In genomic region chrX:131445955-131446354, GRCh38 we compare ENCODE assay signal across 29 cellular contexts.
A peak's percentile ranks its signal among the peaks of the same experiment; 100 is the strongest.
DNase-seq lines count a peak whose midpoint lies in the region; ATAC-seq, FAIRE-seq and TF ChIP-seq lines count a peak whose summit lies in the region.
"Had no signal": no experiment of that assay in that cellular context is flagged by ENCODE, and none has a peak within 500 bp of the region (broad histone marks: within the 10 kb centered on the region; RNA-seq: fewer than 3 reads in every experiment).

No MANE protein-coding gene starts in this region.

- no peak for TF ChIP-seq EP300 in A549 (IDR thresholded peaks at IDR 0.05)
- TF ChIP-seq EP300 in neural cell (conservative IDR thresholded peaks at IDR 0.05; ENCODE audit: poor library complexity, severe bottlenecking) = peak; percentile 95

- H3K27me3 ChIP-seq in neural cell (ENCODE audit: insufficient read depth, low read depth, low read length) (no peaks in the 10 kb centered on the region), Karpas-422 (ENCODE audit: low read length) (no peaks in the 10 kb centered on the region)
- H3K27me3 ChIP-seq: BE2C had no signal

- DNase-seq in A549 (ENCODE audit: low read depth in 1 of 2, low spot score in 1 of 2) (no peak), DMS79 (lab: John Stamatoyannopoulos, UW) (no peak), Karpas-422 (no peak)
- DNase-seq: 8988T; ACHN; AML-193; BE2C; C1 segment of cervical spinal cord; Caco-2; Calu3; CD4-positive, alpha-beta memory T cell; CD4-positive, alpha-beta T cell; CD4-positive, CD25-positive, alpha-beta regulatory T cell; CD8-positive, alpha-beta memory T cell; CD8-positive, alpha-beta T cell; COR-L47; DMS 273 treated with DMSO at 0.1 percent for 48 hours; DMS153; DMS53; DMS79 treated with DMSO at 0.1 percent for 48 hours; DND-41; EL had no signal

- peaks cover 12% of the 10 kb centered on the region for H3K4me1 ChIP-seq in A549
- no peaks in the 10 kb centered on the region for H3K4me1 ChIP-seq in Karpas-422 (ENCODE audit: low read length)
- H3K4me1 ChIP-seq: BE2C; BLaER1; BLaER1 treated with 17β-estradiol and CSF1 and Interleukin-3, amounts not matched to agents 10 nM and 100 nM had no signal

- TF ChIP-seq RAD21 in A549 (conservative IDR thresholded peaks at IDR 0.05 in 1 of 2, IDR thresholded peaks at IDR 0.05 in 1 of 2) (no peak), neural cell (conservative IDR thresholded peaks at IDR 0.05) (no peak)

- H3K79me2 ChIP-seq in neural cell (replicated peaks; ENCODE audit: insufficient read depth, low read length) = no peaks in the 10 kb centered on the region
- no peaks in the 10 kb centered on the region for H3K79me2 ChIP-seq in Karpas-422 (ENCODE audit: low read length)

- H3K27ac ChIP-seq in A549 (no peak overlapping the region), neural cell (ENCODE audit: low read length) (peak overlapping the region; percentile 70), Karpas-422 (ENCODE audit: low read length) (no peak overlapping the region)
- H3K27ac ChIP-seq: 22Rv1; BLaER1; BLaER1 treated with 17β-estradiol and CSF1 and Interleukin-3, amounts not matched to agents 10 nM and 100 nM; C4-2B had no signal

- H3K9ac ChIP-seq in neural cell (ENCODE audit: low read length) (no peak overlapping the region), Karpas-422 (ENCODE audit: low read length) (no peak overlapping the region)
- H3K9ac ChIP-seq: BLaER1; BLaER1 treated with 17β-estradiol and CSF1 and Interleukin-3, amounts not matched to agents 10 nM and 100 nM had no signal

- peak; percentile 86 for FAIRE-seq in A549 (lab: Jason Lieb, UNC)
- FAIRE-seq: A204.1, D721Med had no signal

- no peak for ATAC-seq in A549
- ATAC-seq: CD8-positive, alpha-beta T cell had no signal

- H3F3A ChIP-seq in neural cell (ENCODE audit: insufficient read depth, low read length, poor library complexity, severe bottlenecking) = no peaks in the 10 kb centered on the region

- TF ChIP-seq CTCF in A549 (IDR thresholded peaks at IDR 0.05) (no peak), neural cell (IDR thresholded peaks at IDR 0.05; ENCODE audit: poor library complexity, severe bottlenecking) (no peak)

- no peak for TF ChIP-seq POLR2A in A549 (IDR thresholded peaks at IDR 0.05; ENCODE audit: low read length)

- WGBS in A549 (ENCODE audit: missing lambda C conversion rate) = 96% methylated on average over 2 of the region's 2 CpGs

- H3K9me3 ChIP-seq in A549 (no peaks in the 10 kb centered on the region), neural cell (ENCODE audit: low read length) (no peaks in the 10 kb centered on the region), Karpas-422 (ENCODE audit: low read length) (no peaks in the 10 kb centered on the region)
- H3K9me3 ChIP-seq: BE2C, Caco-2 had no signal

- H3K36me3 ChIP-seq in neural cell (ENCODE audit: insufficient read depth, low read length) = no peaks in the 10 kb centered on the region
- H3K36me3 ChIP-seq in Karpas-422 (ENCODE audit: insufficient read depth, low read length) = no peaks in the 10 kb centered on the region
- H3K36me3 ChIP-seq: BE2C; BLaER1; BLaER1 treated with 17β-estradiol and CSF1 and Interleukin-3, amounts not matched to agents 10 nM and 100 nM had no signal

- H3K4me2 ChIP-seq in A549 = no peak overlapping the region
- no peak overlapping the region for H3K4me2 ChIP-seq in neural cell (ENCODE audit: low read length)
- H3K4me2 ChIP-seq in Karpas-422 (ENCODE audit: low read depth, low read length, poor library complexity, severe bottlenecking) = no peak overlapping the region
- H3K4me2 ChIP-seq: BLaER1; BLaER1 treated with 17β-estradiol and CSF1 and Interleukin-3, amounts not matched to agents 10 nM and 100 nM had no signal

- H4K20me1 ChIP-seq in neural cell (ENCODE audit: insufficient read depth) (no peaks in the 10 kb centered on the region), Karpas-422 (ENCODE audit: insufficient read depth, low read depth, low read length) (no peaks in the 10 kb centered on the region)
- H4K20me1 ChIP-seq: BLaER1; BLaER1 treated with 17β-estradiol and CSF1 and Interleukin-3, amounts not matched to agents 10 nM and 100 nM had no signal

- POLR2A ChIA-PET in A549 (lab: Yijun Ruan, JAX) = no interaction called here

- H2AFZ ChIP-seq in neural cell (ENCODE audit: low read depth, low read length) (no peak overlapping the region), Karpas-422 (ENCODE audit: low read length) (no peak overlapping the region)

- H3K9me2 ChIP-seq in neural cell (ENCODE audit: insufficient read depth, low read length) (no peaks in the 10 kb centered on the region), Karpas-422 (replicated peaks; ENCODE audit: insufficient read depth, low read length) (no peaks in the 10 kb centered on the region)

- H3K4me3 ChIP-seq in A549 = no peak overlapping the region
- no peak overlapping the region for H3K4me3 ChIP-seq in neural cell (ENCODE audit: low read length)
- H3K4me3 ChIP-seq in Karpas-422 (ENCODE audit: low read length) = no peak overlapping the region
- H3K4me3 ChIP-seq: BLaER1; BLaER1 treated with 17β-estradiol and CSF1 and Interleukin-3, amounts not matched to agents 10 nM and 100 nM had no signal

- CTCF ChIA-PET in A549 (lab: Yijun Ruan, JAX) = no interaction called here

TF ChIP-seq in A549, 52 proteins besides CTCF, POLR2A, EP300 and RAD21:
- TF ChIP-seq HOXA7 (CRISPR knock-in tag; IDR thresholded peaks at IDR 0.05) = no peak
- no peak for TF ChIP-seq HES2 (IDR thresholded peaks at IDR 0.05)
- TF ChIP-seq SMC3 (IDR thresholded peaks at IDR 0.05) = no peak
- no peak for TF ChIP-seq TP53 (CRISPR knock-in tag; IDR thresholded peaks at IDR 0.05)
- no peak for TF ChIP-seq JUN (IDR thresholded peaks at IDR 0.05)
- TF ChIP-seq CBX8 (IDR thresholded peaks at IDR 0.05) = no peak
- no peak for TF ChIP-seq PHF8 (IDR thresholded peaks at IDR 0.05; ENCODE audit: borderline replicate concordance, low read depth)
- TF ChIP-seq MYC (IDR thresholded peaks at IDR 0.05; ENCODE audit: borderline replicate concordance, low read length) = no peak
- no peak for TF ChIP-seq EHF (CRISPR knock-in tag; IDR thresholded peaks at IDR 0.05)

TF ChIP-seq in neural cell, 6 proteins besides CTCF, POLR2A, EP300 and RAD21:
- TF ChIP-seq POLR2AphosphoS5 (IDR thresholded peaks at IDR 0.05) (peak; percentile 46), EZH2 (IDR thresholded peaks at IDR 0.05; ENCODE audit: borderline replicate concordance, insufficient read depth, low read length, poor library complexity, severe bottlenecking) (no peak), TAF1 (IDR thresholded peaks at IDR 0.05; ENCODE audit: low read depth) (no peak), MXI1 (conservative IDR thresholded peaks at IDR 0.05; ENCODE audit: poor library complexity, severe bottlenecking) (no peak), SMC3 (conservative IDR thresholded peaks at IDR 0.05; ENCODE audit: poor library complexity) (no peak)
- TF ChIP-seq, protein P1, sequence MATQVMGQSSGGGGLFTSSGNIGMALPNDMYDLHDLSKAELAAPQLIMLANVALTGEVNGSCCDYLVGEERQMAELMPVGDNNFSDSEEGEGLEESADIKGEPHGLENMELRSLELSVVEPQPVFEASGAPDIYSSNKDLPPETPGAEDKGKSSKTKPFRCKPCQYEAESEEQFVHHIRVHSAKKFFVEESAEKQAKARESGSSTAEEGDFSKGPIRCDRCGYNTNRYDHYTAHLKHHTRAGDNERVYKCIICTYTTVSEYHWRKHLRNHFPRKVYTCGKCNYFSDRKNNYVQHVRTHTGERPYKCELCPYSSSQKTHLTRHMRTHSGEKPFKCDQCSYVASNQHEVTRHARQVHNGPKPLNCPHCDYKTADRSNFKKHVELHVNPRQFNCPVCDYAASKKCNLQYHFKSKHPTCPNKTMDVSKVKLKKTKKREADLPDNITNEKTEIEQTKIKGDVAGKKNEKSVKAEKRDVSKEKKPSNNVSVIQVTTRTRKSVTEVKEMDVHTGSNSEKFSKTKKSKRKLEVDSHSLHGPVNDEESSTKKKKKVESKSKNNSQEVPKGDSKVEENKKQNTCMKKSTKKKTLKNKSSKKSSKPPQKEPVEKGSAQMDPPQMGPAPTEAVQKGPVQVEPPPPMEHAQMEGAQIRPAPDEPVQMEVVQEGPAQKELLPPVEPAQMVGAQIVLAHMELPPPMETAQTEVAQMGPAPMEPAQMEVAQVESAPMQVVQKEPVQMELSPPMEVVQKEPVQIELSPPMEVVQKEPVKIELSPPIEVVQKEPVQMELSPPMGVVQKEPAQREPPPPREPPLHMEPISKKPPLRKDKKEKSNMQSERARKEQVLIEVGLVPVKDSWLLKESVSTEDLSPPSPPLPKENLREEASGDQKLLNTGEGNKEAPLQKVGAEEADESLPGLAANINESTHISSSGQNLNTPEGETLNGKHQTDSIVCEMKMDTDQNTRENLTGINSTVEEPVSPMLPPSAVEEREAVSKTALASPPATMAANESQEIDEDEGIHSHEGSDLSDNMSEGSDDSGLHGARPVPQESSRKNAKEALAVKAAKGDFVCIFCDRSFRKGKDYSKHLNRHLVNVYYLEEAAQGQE (IDR thresholded peaks at IDR 0.05; ENCODE audit: borderline replicate concordance) = peak; percentile 18
